Comparison of ENCODE assay signal across 16 cellular contexts in genomic region chr1:2328676-2329455, GRCh38.
DNase-seq lines count a peak whose midpoint lies in the region; ATAC-seq and TF ChIP-seq lines count a peak whose summit lies in the region.
"Had no signal": no experiment of that assay in that cellular context is flagged by ENCODE, and none has a peak within 500 bp of the region (broad histone marks: within the 10 kb centered on the region; RNA-seq: fewer than 3 reads in every experiment).

No MANE protein-coding gene starts in this region.

- H3K9me3 ChIP-seq in neuronal stem cell (replicated peaks in 1 of 2; ENCODE audit: control insufficient read depth in 2 of 2, insufficient read depth in 1 of 2, low read depth in 1 of 2, low read length in 2 of 2) (no peaks in the 10 kb centered on the region), WERI-Rb-1 (ENCODE audit: severe bottlenecking) (no peaks in the 10 kb centered on the region)

- no peak overlapping the region for H3K9ac ChIP-seq in neuronal stem cell (ENCODE audit: low read depth, low read length, poor library complexity)
- H3K9ac ChIP-seq: BLaER1 had no signal

- H3K27ac ChIP-seq in neuronal stem cell (replicated peaks; ENCODE audit: low read length): no peak overlapping the region
- H3K27ac ChIP-seq in WERI-Rb-1: no peak overlapping the region
- H3K27ac ChIP-seq: BLaER1, HL-60 had no signal

- H3K9me3 Mint-ChIP-seq in mesothelial cell of epicardium: no peaks in the 10 kb centered on the region

- peak; percentile 30 to 69 for DNase-seq in NCI-H524 (lab: John Stamatoyannopoulos, UW)
- no peak for DNase-seq in NCI-H524 treated with DMSO at 0.1 percent for 48 hours (lab: John Stamatoyannopoulos, UW)
- no peak for DNase-seq in mesothelial cell of epicardium (ENCODE audit: low spot score in 2 of 2, unreplicated experiment in 2 of 2)
- DNase-seq in neuronal stem cell (ENCODE audit: low spot score): no peak
- DNase-seq in WERI-Rb-1: no peak
- DNase-seq: 8988T; AML-193; CD4-positive, CD25-positive, alpha-beta regulatory T cell; DMS79; HCEC 1CT; HFFc6 had no signal

- peak overlapping the region; percentile 98 for H2AK5ac ChIP-seq in neuronal stem cell (ENCODE audit: low read depth, low read length)

- no peak overlapping the region for H2AFZ ChIP-seq in neuronal stem cell (ENCODE audit: low read length)

- no peaks in the 10 kb centered on the region for H3K36me3 Mint-ChIP-seq in mesothelial cell of epicardium
- H3K36me3 Mint-ChIP-seq: CD4-positive, CD25-positive, alpha-beta regulatory T cell had no signal

- peak overlapping the region; percentile 83 for H3K18ac ChIP-seq in neuronal stem cell (ENCODE audit: low read length)

- H3K14ac ChIP-seq in neuronal stem cell (ENCODE audit: low read length): peak overlapping the region; percentile 51

- no peak overlapping the region for H2BK120ac ChIP-seq in neuronal stem cell (ENCODE audit: low read depth, low read length)

- H3K27me3 ChIP-seq in neuronal stem cell (ENCODE audit: control insufficient read depth in 3 of 3, insufficient read depth in 3 of 3, low read depth in 1 of 3, low read length in 3 of 3) (peaks cover 0 to 8% (median 3%) of the 10 kb centered on the region in 3 experiments), WERI-Rb-1 (ENCODE audit: insufficient read depth, low read depth, severe bottlenecking) (peaks cover 4% of the 10 kb centered on the region)
- H3K27me3 ChIP-seq: BLaER1 had no signal

- H3K36me3 ChIP-seq in neuronal stem cell (replicated peaks in 1 of 2; ENCODE audit: control insufficient read depth in 2 of 2, insufficient read depth in 2 of 2, low read length in 2 of 2) (no peaks in the 10 kb centered on the region), WERI-Rb-1 (no peaks in the 10 kb centered on the region)
- H3K36me3 ChIP-seq: BLaER1 had no signal

- H3K79me1 ChIP-seq in neuronal stem cell (ENCODE audit: low read depth, low read length): no peaks in the 10 kb centered on the region

- H3K4me3 ChIP-seq in neuronal stem cell (ENCODE audit: low read length in 2 of 2): no peak overlapping the region
- H3K4me3 ChIP-seq in WERI-Rb-1 (ENCODE audit: low read depth, low read length): no peak overlapping the region
- H3K4me3 ChIP-seq: BLaER1, GM12878 had no signal

- H3K4ac ChIP-seq in neuronal stem cell (ENCODE audit: low read length): no peak overlapping the region

- ATAC-seq in GM18520 (IDR thresholded peaks at IDR 0.05; ENCODE audit: unreplicated experiment) (no peak), GM19452 (IDR thresholded peaks at IDR 0.05; ENCODE audit: unreplicated experiment) (no peak)
- ATAC-seq: GM12878 had no signal

- H2BK12ac ChIP-seq in neuronal stem cell (ENCODE audit: low read length): peak overlapping the region; percentile 58

- TF ChIP-seq CTCF in mesothelial cell of epicardium (IDR thresholded peaks at IDR 0.05; ENCODE audit: unreplicated experiment) (no peak), WERI-Rb-1 (IDR thresholded peaks at IDR 0.05; ENCODE audit: low read depth, low read length) (no peak)

- no peak overlapping the region for H4K91ac ChIP-seq in neuronal stem cell (ENCODE audit: low read depth, low read length, poor library complexity)

- H2BK5ac ChIP-seq in neuronal stem cell (ENCODE audit: low read length): peak overlapping the region; percentile 50

- peak overlapping the region; percentile 91 for H2BK15ac ChIP-seq in neuronal stem cell (ENCODE audit: low read length)

- no CpG with 5 or more reads among the region's 24 CpGs for WGBS in neuronal stem cell (ENCODE audit: extremely low coverage in 2 of 2, insufficient read length in 2 of 2, insufficient replicate concordance in 1 of 2), 2 donors

- H3K27ac Mint-ChIP-seq in mesothelial cell of epicardium: peak overlapping the region; percentile 79
- H3K27ac Mint-ChIP-seq: CD4-positive, CD25-positive, alpha-beta regulatory T cell; HFFc6 had no signal

- peaks cover 14 to 23% of the 10 kb centered on the region in 2 donors for H3K4me1 ChIP-seq in neuronal stem cell (ENCODE audit: control insufficient read depth in 2 of 2, insufficient read depth in 1 of 2, low read depth in 1 of 2, low read length in 2 of 2)
- H3K4me1 ChIP-seq: BLaER1 had no signal

- peaks cover 48% of the 10 kb centered on the region for H3K4me1 Mint-ChIP-seq in mesothelial cell of epicardium
- H3K4me1 Mint-ChIP-seq: CD4-positive, CD25-positive, alpha-beta regulatory T cell had no signal

- H3K23ac ChIP-seq in neuronal stem cell (ENCODE audit: low read depth, low read length, poor library complexity): peak overlapping the region; percentile 8

- no peak overlapping the region for H3K4me2 ChIP-seq in neuronal stem cell (ENCODE audit: insufficient read depth, low read length, poor library complexity, severe bottlenecking)
- H3K4me2 ChIP-seq: BLaER1 had no signal

- peaks cover 6% of the 10 kb centered on the region for H3K27me3 Mint-ChIP-seq in mesothelial cell of epicardium (ENCODE audit: low read depth)

- no peak overlapping the region for H3K4me3 Mint-ChIP-seq in mesothelial cell of epicardium
- H3K4me3 Mint-ChIP-seq: CD4-positive, CD25-positive, alpha-beta regulatory T cell; HFFc6 had no signal

- peak overlapping the region; percentile 32 for H4K8ac ChIP-seq in neuronal stem cell (ENCODE audit: low read depth, low read length)

Comparison
In these comparisons a context has a peak if more than half of its experiments do, and no peak if none do; other contexts are left out.
1. DNase-seq: peak in NCI-H524 (2 of 2); none in NCI-H524 treated with DMSO at 0.1 percent for 48 hours (single experiment), mesothelial cell of epicardium (0 of 2), neuronal stem cell (single experiment) and WERI-Rb-1 (single experiment).